9 cellular contexts compared by ENCODE assay signal in genomic region chr1:44947060-44947773, GRCh38. TPM values are rescaled to one million over a fixed set of nuclear protein-coding genes. Genes with fewer than 3 reads are reported as not detected.
DNase-seq lines count a peak whose midpoint lies in the region; FAIRE-seq and TF ChIP-seq lines count a peak whose summit lies in the region.
"Had no signal": no experiment of that assay in that cellular context is flagged by ENCODE, and none has a peak within 500 bp of the region (broad histone marks: within the 10 kb centered on the region; RNA-seq: fewer than 3 reads in every experiment).

No MANE protein-coding gene starts in this region.

- H3K36me3 ChIP-seq in adrenal gland (replicated peaks in 1 of 2) (no peaks in the 10 kb centered on the region), tibial artery (no peaks in the 10 kb centered on the region)

- no peaks in the 10 kb centered on the region for H3K36me3 Mint-ChIP-seq in endothelial cell (ENCODE audit: low read depth, unreplicated experiment)

- H3K9me3 ChIP-seq in adrenal gland (replicated peaks in 1 of 3) (no peaks in the 10 kb centered on the region), tibial artery (no peaks in the 10 kb centered on the region)

- H3K4me1 Mint-ChIP-seq in endothelial cell (ENCODE audit: unreplicated experiment): no peaks in the 10 kb centered on the region

- TF ChIP-seq POLR2A in adrenal gland (IDR thresholded peaks at IDR 0.05): no peak

- no peaks in the 10 kb centered on the region for H3K9me3 Mint-ChIP-seq in endothelial cell (ENCODE audit: unreplicated experiment)

- no peaks in the 10 kb centered on the region for H3K27me3 Mint-ChIP-seq in endothelial cell (ENCODE audit: unreplicated experiment)

- FAIRE-seq in islet of Langerhans (lab: Jason Lieb, UNC): peak; percentile 99

- intact Hi-C loops in adrenal gland (cut with DNase I): no loop called here
- intact Hi-C loops in tibial artery (cut with DNase I; ENCODE audit: low total_unique reads): no loop called here

- peak; percentile 11 to 39 (median 15) for DNase-seq in NCI-H1417 (lab: John Stamatoyannopoulos, UW)
- DNase-seq in NCI-H1417 treated with DMSO at 0.1 percent for 48 hours (lab: John Stamatoyannopoulos, UW): no peak
- peak; percentile 40 to 78 (median 68) for DNase-seq in adrenal gland
- peak; percentile 24 to 73 for DNase-seq in tibial artery
- DNase-seq in SW480 (ENCODE audit: low spot score): no peak
- DNase-seq in NCI-H1436 (lab: John Stamatoyannopoulos, UW): no peak
- DNase-seq in endothelial cell (ENCODE audit: low spot score): no peak

- WGBS in adrenal gland, 4 donors: 8 to 15% (median 11%) methylated on average over 4 of the region's 4 CpGs

- H3K4me3 ChIP-seq in adrenal gland (no peak overlapping the region), tibial artery (no peak overlapping the region)

- no peak overlapping the region for H3K4me3 Mint-ChIP-seq in endothelial cell (ENCODE audit: unreplicated experiment)

- H3K4me1 ChIP-seq in adrenal gland (replicated peaks in 1 of 2) (peaks cover 16 to 17% of the 10 kb centered on the region in 2 donors), tibial artery (peaks cover 0 to 39% (median 26%) of the 10 kb centered on the region in 4 donors)

- H3K27ac ChIP-seq in adrenal gland (peak overlapping the region; percentile 25 to 80 (median 59)), tibial artery (peak overlapping the region; percentile 58 to 70)
- H3K27ac ChIP-seq: 22Rv1 had no signal

- no peak for TF ChIP-seq CTCF in adrenal gland (IDR thresholded peaks at IDR 0.05)
- no peak for TF ChIP-seq CTCF in tibial artery (IDR thresholded peaks at IDR 0.05)
- TF ChIP-seq CTCF in endothelial cell (IDR thresholded peaks at IDR 0.05; ENCODE audit: unreplicated experiment): no peak

- H3K27ac Mint-ChIP-seq in endothelial cell (ENCODE audit: unreplicated experiment): no peak overlapping the region

- H3K27me3 ChIP-seq in adrenal gland (no peaks in the 10 kb centered on the region), tibial artery (no peaks in the 10 kb centered on the region)

RNA-seq across cellular contexts. Expression of gene EIF2B3, which starts 39.2 kb away (rescaled TPM):
- 10 to 100 TPM; 13.8 to 47.2 (median 37.1) TPM for total RNA-seq in adrenal gland
- 10 to 100 TPM; 12.6 to 61.0 (median 16.0) TPM for polyA plus RNA-seq in adrenal gland
- 16.6 TPM for total RNA-seq in endothelial cell (ENCODE audit: unreplicated experiment)

Comparison
In these comparisons a context has a peak if more than half of its experiments do, and no peak if none do; other contexts are left out.
1. DNase-seq: peak in NCI-H1417 (3 of 3), adrenal gland (7 of 7) and tibial artery (2 of 2); none in NCI-H1417 treated with DMSO at 0.1 percent for 48 hours (single experiment), SW480 (single experiment), NCI-H1436 (single experiment) and endothelial cell (single experiment).